In the genomic region with DNA sequence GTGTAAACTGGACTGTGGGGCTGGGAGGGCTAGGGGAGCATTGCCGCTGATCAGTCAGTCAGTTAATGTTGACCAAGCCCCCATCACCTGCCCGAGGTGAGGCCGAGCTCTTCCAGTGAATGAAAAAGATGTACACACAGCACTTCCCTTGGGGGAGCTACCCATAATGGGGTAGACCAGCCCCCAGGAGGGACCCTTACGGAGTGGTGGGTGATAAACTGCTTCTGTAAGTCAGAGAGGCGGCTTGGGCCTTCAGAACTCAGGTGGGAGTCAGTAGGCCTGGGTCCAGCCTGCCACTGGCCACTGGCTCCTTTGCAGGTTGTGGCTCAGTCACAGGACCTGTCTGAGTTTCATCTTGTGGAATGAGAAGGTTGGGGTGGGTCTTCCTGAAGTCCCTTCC, we compare ENCODE assay signal across 15 cellular contexts. TPM values are rescaled to one million over a fixed set of nuclear protein-coding genes. Genes with fewer than 3 reads are reported as not detected.
DNase-seq lines count a peak whose midpoint lies in the region; ATAC-seq and TF ChIP-seq lines count a peak whose summit lies in the region.
"Had no signal": no experiment of that assay in that cellular context is flagged by ENCODE, and none has a peak within 500 bp of the region (broad histone marks: within the 10 kb centered on the region; RNA-seq: fewer than 3 reads in every experiment).

No MANE protein-coding gene starts in this region.

- no peak for ATAC-seq in HG03521 (IDR thresholded peaks at IDR 0.05; ENCODE audit: unreplicated experiment)

- H3K4me3 Mint-ChIP-seq in brain, result no peak overlapping the region
- H3K4me3 Mint-ChIP-seq in osteocyte (ENCODE audit: unreplicated experiment), result no peak overlapping the region
- H3K4me3 Mint-ChIP-seq: T-helper 2 cell treated with Interferon-gamma antibody and Interleukin-4, amounts not matched to agents 5 μg/mL and 100 μg/mL, for 36 hours had no signal

- H3K4me1 Mint-ChIP-seq in brain, result peaks cover 41% of the 10 kb centered on the region
- H3K4me1 Mint-ChIP-seq in osteocyte (ENCODE audit: unreplicated experiment), result peaks cover 71% of the 10 kb centered on the region

- TF ChIP-seq CTCF in brain (conservative IDR thresholded peaks at IDR 0.05) (no peak), esophagus muscularis mucosa (IDR thresholded peaks at IDR 0.05) (no peak), osteocyte (IDR thresholded peaks at IDR 0.05) (no peak), tibial nerve (IDR thresholded peaks at IDR 0.05) (no peak)

- intact Hi-C loops in esophagus muscularis mucosa (cut with DNase I), result no loop called here

- peaks cover 44 to 73% (median 53%) of the 10 kb centered on the region in 4 donors for H3K4me1 ChIP-seq in esophagus muscularis mucosa
- peaks cover 0 to 43% (median 13%) of the 10 kb centered on the region in 4 donors for H3K4me1 ChIP-seq in tibial nerve

- H3K36me3 ChIP-seq in esophagus muscularis mucosa (peaks cover 0 to 9% (median 0%) of the 10 kb centered on the region in 4 donors), tibial nerve (peaks cover 0 to 1% (median 0%) of the 10 kb centered on the region in 3 donors)
- H3K36me3 ChIP-seq: BE2C, SJSA1 had no signal

- H3K9me3 ChIP-seq in esophagus muscularis mucosa (peaks cover 0 to 17% (median 11%) of the 10 kb centered on the region in 4 donors), tibial nerve (peaks cover 0 to 23% (median 3%) of the 10 kb centered on the region in 4 donors)
- H3K9me3 ChIP-seq: BE2C, SJSA1 had no signal

- no peak for DNase-seq in esophagus muscularis mucosa (ENCODE audit: extremely low spot score)
- DNase-seq in osteocyte (ENCODE audit: extremely low spot score, unreplicated experiment), result no peak
- no peak for DNase-seq in tibial nerve (ENCODE audit: low spot score in 2 of 2)
- no peak for DNase-seq in DMS79 (lab: John Stamatoyannopoulos, UW)
- no peak for DNase-seq in GOT3 (lab: John Stamatoyannopoulos, UW)
- DNase-seq: activated CD4-positive, CD25-positive, alpha-beta regulatory T cell treated with anti-CD3 and anti-CD28 coated beads, Interleukin-2, amount 50 U/mL, for 72 hours; activated gamma-delta T cell; BE2C; DMS 273 treated with DMSO at 0.1 percent for 48 hours; HCEC 1CT; hippocampal formation had no signal

- H3K27ac Mint-ChIP-seq in brain, result peak overlapping the region; percentile 72 to 91 (median 83)
- peak overlapping the region; percentile 73 for H3K27ac Mint-ChIP-seq in osteocyte (ENCODE audit: unreplicated experiment)
- H3K27ac Mint-ChIP-seq: T-helper 2 cell treated with Interferon-gamma antibody and Interleukin-4, amounts not matched to agents 5 μg/mL and 100 μg/mL, for 36 hours had no signal

- H3K4me3 ChIP-seq in esophagus muscularis mucosa (no peak overlapping the region), tibial nerve (no peak overlapping the region)
- H3K4me3 ChIP-seq: SJSA1 had no signal

- TF ChIP-seq POLR2A in esophagus muscularis mucosa (IDR thresholded peaks at IDR 0.05; ENCODE audit: low read depth) (no peak), tibial nerve (IDR thresholded peaks at IDR 0.05) (no peak)

- peaks cover 0 to 22% (median 10%) of the 10 kb centered on the region in 5 experiments for H3K9me3 Mint-ChIP-seq in brain
- H3K9me3 Mint-ChIP-seq in osteocyte (ENCODE audit: unreplicated experiment), result peaks cover 2% of the 10 kb centered on the region
- H3K9me3 Mint-ChIP-seq: T-helper 2 cell treated with Interferon-gamma antibody and Interleukin-4, amounts not matched to agents 5 μg/mL and 100 μg/mL, for 36 hours had no signal

- H3K36me3 Mint-ChIP-seq in brain, result peaks cover 21% of the 10 kb centered on the region
- peaks cover 19% of the 10 kb centered on the region for H3K36me3 Mint-ChIP-seq in osteocyte (ENCODE audit: unreplicated experiment)

- H3K27me3 ChIP-seq in esophagus muscularis mucosa (no peaks in the 10 kb centered on the region), tibial nerve (no peaks in the 10 kb centered on the region)
- H3K27me3 ChIP-seq: BE2C, SJSA1 had no signal

- TF ChIP-seq EP300 in esophagus muscularis mucosa (IDR thresholded peaks at IDR 0.05), result no peak
- no peak for TF ChIP-seq EP300 in tibial nerve (IDR thresholded peaks at IDR 0.05)

- WGBS in esophagus muscularis mucosa, result 100% methylated on average over 3 of the region's 5 CpGs
- WGBS in tibial nerve, 2 donors, result 93 to 94% methylated on average over 5 of the region's 5 CpGs

- H3K27me3 Mint-ChIP-seq in brain, result no peaks in the 10 kb centered on the region
- H3K27me3 Mint-ChIP-seq in osteocyte (ENCODE audit: unreplicated experiment), result no peaks in the 10 kb centered on the region

- H3K27ac ChIP-seq in esophagus muscularis mucosa (replicated peaks in 1 of 4) (peak overlapping the region in 3 of 4 donors; percentile 35 to 64 (median 41)), tibial nerve (peak overlapping the region in 3 of 4 donors; percentile 20 to 83 (median 42))
- H3K27ac ChIP-seq: SJSA1 had no signal

RNA-seq across cellular contexts. Expression of a gene that starts 43.5 kb away (rescaled TPM):
- polyA plus RNA-seq in brain (ENCODE audit: insufficient read depth, low read depth, low replicate concordance), result 9.1 TPM
- 10 to 100 TPM; 13.7 to 35.4 (median 26.7) TPM for total RNA-seq in esophagus muscularis mucosa
- 102 and 114 TPM in 2 replicates for total RNA-seq in osteocyte
- 10 to 100 TPM; 15.7 to 32.6 (median 26.2) TPM for total RNA-seq in tibial nerve
